14 cellular contexts compared by ENCODE assay signal in the genomic region with DNA sequence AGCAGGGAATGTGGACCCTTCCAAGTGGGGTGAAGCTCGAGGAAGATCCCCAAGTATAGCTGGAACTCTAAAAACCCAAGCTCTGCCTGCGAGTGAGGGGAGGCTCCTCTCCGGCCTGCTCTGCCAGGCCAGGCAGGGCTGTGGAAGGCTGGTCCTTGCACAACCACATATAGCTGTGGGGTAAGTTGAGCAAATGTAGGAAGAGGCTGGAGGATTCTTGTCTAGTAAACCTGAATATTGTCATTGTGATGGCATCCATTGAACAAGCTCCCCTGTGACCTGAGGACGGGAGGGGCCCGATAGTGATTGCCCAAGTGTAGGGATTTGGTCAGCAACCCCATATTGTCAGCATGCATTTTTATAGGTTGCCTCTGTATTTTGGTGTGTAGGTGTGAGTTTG.
DNase-seq lines count a peak whose midpoint lies in the region; TF ChIP-seq lines count a peak whose summit lies in the region.
"Had no signal": no experiment of that assay in that cellular context is flagged by ENCODE, and none has a peak within 500 bp of the region (broad histone marks: within the 10 kb centered on the region; RNA-seq: fewer than 3 reads in every experiment).

No MANE protein-coding gene starts in this region.

- no peaks in the 10 kb centered on the region for H3K36me3 Mint-ChIP-seq in activated naive CD4-positive, alpha-beta T cell treated with anti-CD3 and anti-CD28 coated beads, Interleukin-2, amount 50 U/mL, for 24 hours
- H3K36me3 Mint-ChIP-seq in endothelial cell (ENCODE audit: low read depth, unreplicated experiment) (peaks cover 4% of the 10 kb centered on the region), osteocyte (ENCODE audit: unreplicated experiment) (no peaks in the 10 kb centered on the region)
- H3K36me3 Mint-ChIP-seq: CD14-positive monocyte; CD4-positive, alpha-beta memory T cell had no signal

- no peak for DNase-seq in activated naive CD4-positive, alpha-beta T cell treated with anti-CD3 and anti-CD28 coated beads, Interleukin-2, amount 50 U/mL, for 16 hours
- DNase-seq in endothelial cell (ENCODE audit: low spot score) (no peak), osteocyte (ENCODE audit: extremely low spot score, unreplicated experiment) (peak; percentile 49), ureter (ENCODE audit: low spot score) (peak; percentile 10), NCI-H1930 (lab: John Stamatoyannopoulos, UW) (no peak), NCI-H1417 (lab: John Stamatoyannopoulos, UW) (no peak)
- DNase-seq in activated CD4-positive, CD25-positive, alpha-beta regulatory T cell (lab: John Stamatoyannopoulos, UW) = no peak
- DNase-seq: 8988T; Calu3; CD4-positive, alpha-beta memory T cell; DMS79 treated with DMSO at 0.1 percent for 48 hours; GF-D8 had no signal

- peak overlapping the region; percentile 26 for H3K27ac Mint-ChIP-seq in activated naive CD4-positive, alpha-beta T cell treated with anti-CD3 and anti-CD28 coated beads, Interleukin-2, amount 50 U/mL, for 24 hours
- H3K27ac Mint-ChIP-seq in endothelial cell (ENCODE audit: unreplicated experiment) (peak overlapping the region; percentile 61), osteocyte (ENCODE audit: unreplicated experiment) (no peak overlapping the region)
- H3K27ac Mint-ChIP-seq: CD4-positive, alpha-beta memory T cell had no signal

- H3K4me3 Mint-ChIP-seq in activated naive CD4-positive, alpha-beta T cell treated with anti-CD3 and anti-CD28 coated beads, Interleukin-2, amount 50 U/mL, for 24 hours = no peak overlapping the region
- H3K4me3 Mint-ChIP-seq in endothelial cell (ENCODE audit: unreplicated experiment) = peak overlapping the region; percentile 64
- H3K4me3 Mint-ChIP-seq in osteocyte (ENCODE audit: unreplicated experiment) = no peak overlapping the region
- H3K4me3 Mint-ChIP-seq: CD14-positive monocyte; CD4-positive, alpha-beta memory T cell had no signal

- TF ChIP-seq CTCF in endothelial cell (IDR thresholded peaks at IDR 0.05; ENCODE audit: unreplicated experiment) (no peak), osteocyte (IDR thresholded peaks at IDR 0.05) (no peak)

- H3K27me3 Mint-ChIP-seq in activated naive CD4-positive, alpha-beta T cell treated with anti-CD3 and anti-CD28 coated beads, Interleukin-2, amount 50 U/mL, for 24 hours = peaks cover 2% of the 10 kb centered on the region
- peaks cover 14% of the 10 kb centered on the region for H3K27me3 Mint-ChIP-seq in endothelial cell (ENCODE audit: unreplicated experiment)
- peaks cover 9% of the 10 kb centered on the region for H3K27me3 Mint-ChIP-seq in osteocyte (ENCODE audit: unreplicated experiment)

- no peaks in the 10 kb centered on the region for H3K9me3 Mint-ChIP-seq in activated naive CD4-positive, alpha-beta T cell treated with anti-CD3 and anti-CD28 coated beads, Interleukin-2, amount 50 U/mL, for 24 hours
- peaks cover 5% of the 10 kb centered on the region for H3K9me3 Mint-ChIP-seq in endothelial cell (ENCODE audit: unreplicated experiment)
- H3K9me3 Mint-ChIP-seq in osteocyte (ENCODE audit: unreplicated experiment) = no peaks in the 10 kb centered on the region

- H3K4me1 Mint-ChIP-seq in activated naive CD4-positive, alpha-beta T cell treated with anti-CD3 and anti-CD28 coated beads, Interleukin-2, amount 50 U/mL, for 24 hours = no peaks in the 10 kb centered on the region
- H3K4me1 Mint-ChIP-seq in endothelial cell (ENCODE audit: unreplicated experiment) = peaks cover 15% of the 10 kb centered on the region
- peaks cover 39% of the 10 kb centered on the region for H3K4me1 Mint-ChIP-seq in osteocyte (ENCODE audit: unreplicated experiment)
- H3K4me1 Mint-ChIP-seq: CD14-positive monocyte had no signal

Comparison
In these comparisons a context has a peak if more than half of its experiments do, and no peak if none do; other contexts are left out.
1. DNase-seq: peak in osteocyte (single experiment) and ureter (single experiment); none in activated naive CD4-positive, alpha-beta T cell treated with anti-CD3 and anti-CD28 coated beads, Interleukin-2, amount 50 U/mL, for 16 hours (single experiment), endothelial cell (single experiment), NCI-H1930 (0 of 2), activated CD4-positive, CD25-positive, alpha-beta regulatory T cell (0 of 4) and NCI-H1417 (0 of 3).